In the genomic region with DNA sequence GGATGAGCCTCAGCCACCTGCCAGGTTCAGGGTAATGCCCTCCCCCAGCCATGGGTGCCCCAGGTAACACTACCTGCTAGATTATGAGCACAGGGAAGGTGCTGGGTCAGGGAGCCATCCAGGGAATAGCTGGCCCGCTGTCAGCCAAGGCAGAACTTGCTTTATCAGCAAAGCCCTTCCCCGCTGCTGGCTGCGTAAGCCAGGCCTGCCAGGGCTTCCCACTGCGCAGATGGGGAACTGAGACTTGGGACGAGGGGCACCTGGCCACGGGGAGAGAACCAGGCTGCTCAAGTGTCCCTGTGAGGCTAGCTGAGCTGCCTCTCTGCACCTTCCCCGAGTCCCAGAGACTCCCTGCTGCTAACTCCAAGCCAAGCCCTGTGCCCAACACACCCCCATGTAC, we compare ENCODE assay signal across 1 cellular context.
TF ChIP-seq lines count a peak whose summit lies in the region.

No MANE protein-coding gene starts in this region.

TF ChIP-seq in H1, 55 proteins besides CTCF, POLR2A, EP300 and RAD21:
- TF ChIP-seq TBP (IDR thresholded peaks at IDR 0.05; ENCODE audit: low read depth, low read length) = no peak
- TF ChIP-seq TCF12 (IDR thresholded peaks at IDR 0.05; ENCODE audit: low read depth, low read length) = no peak
- TF ChIP-seq, protein P1, sequence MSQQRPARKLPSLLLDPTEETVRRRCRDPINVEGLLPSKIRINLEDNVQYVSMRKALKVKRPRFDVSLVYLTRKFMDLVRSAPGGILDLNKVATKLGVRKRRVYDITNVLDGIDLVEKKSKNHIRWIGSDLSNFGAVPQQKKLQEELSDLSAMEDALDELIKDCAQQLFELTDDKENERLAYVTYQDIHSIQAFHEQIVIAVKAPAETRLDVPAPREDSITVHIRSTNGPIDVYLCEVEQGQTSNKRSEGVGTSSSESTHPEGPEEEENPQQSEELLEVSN (IDR thresholded peaks at IDR 0.05) = no peak
- TF ChIP-seq YY1 (IDR thresholded peaks at IDR 0.05; ENCODE audit: low read depth, low read length) = no peak
- TF ChIP-seq RXRA (IDR thresholded peaks at IDR 0.05; ENCODE audit: insufficient read depth, low read depth, low read length) = no peak
- no peak for TF ChIP-seq GABPA (IDR thresholded peaks at IDR 0.05; ENCODE audit: borderline replicate concordance, insufficient read depth, low read length)
- TF ChIP-seq MAFK (IDR thresholded peaks at IDR 0.05; ENCODE audit: low read depth, low read length) = no peak
- no peak for TF ChIP-seq SIRT6 (IDR thresholded peaks at IDR 0.05; ENCODE audit: low read length)
- TF ChIP-seq TAF7 (optimal IDR thresholded peaks at IDR 0.05; ENCODE audit: borderline replicate concordance, low read depth, low read length) = no peak
- TF ChIP-seq, protein P2, sequence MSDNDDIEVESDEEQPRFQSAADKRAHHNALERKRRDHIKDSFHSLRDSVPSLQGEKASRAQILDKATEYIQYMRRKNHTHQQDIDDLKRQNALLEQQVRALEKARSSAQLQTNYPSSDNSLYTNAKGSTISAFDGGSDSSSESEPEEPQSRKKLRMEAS (IDR thresholded peaks at IDR 0.05) = no peak
- no peak for TF ChIP-seq TAF1 (IDR thresholded peaks at IDR 0.05; ENCODE audit: low read depth, low read length)
- no peak for TF ChIP-seq TEAD4 (IDR thresholded peaks at IDR 0.05; ENCODE audit: low read depth, low read length)
- no peak for TF ChIP-seq NANOG (IDR thresholded peaks at IDR 0.05; ENCODE audit: insufficient read depth, low read depth, low read length, poor library complexity, severe bottlenecking)
- TF ChIP-seq FOSL1 (IDR thresholded peaks at IDR 0.05; ENCODE audit: insufficient read depth, low read depth, low read length) = no peak
- no peak for TF ChIP-seq EZH2 (IDR thresholded peaks at IDR 0.05; ENCODE audit: low read depth, low read length, severe bottlenecking)
- TF ChIP-seq PHF8 (conservative IDR thresholded peaks at IDR 0.05; ENCODE audit: low read depth, low read length) = no peak
- no peak for TF ChIP-seq RBBP5 (IDR thresholded peaks at IDR 0.05; ENCODE audit: borderline replicate concordance, low read depth, low read length)
TF ChIP-seq in H1: peak in this region for 0.
